In the genomic region with DNA sequence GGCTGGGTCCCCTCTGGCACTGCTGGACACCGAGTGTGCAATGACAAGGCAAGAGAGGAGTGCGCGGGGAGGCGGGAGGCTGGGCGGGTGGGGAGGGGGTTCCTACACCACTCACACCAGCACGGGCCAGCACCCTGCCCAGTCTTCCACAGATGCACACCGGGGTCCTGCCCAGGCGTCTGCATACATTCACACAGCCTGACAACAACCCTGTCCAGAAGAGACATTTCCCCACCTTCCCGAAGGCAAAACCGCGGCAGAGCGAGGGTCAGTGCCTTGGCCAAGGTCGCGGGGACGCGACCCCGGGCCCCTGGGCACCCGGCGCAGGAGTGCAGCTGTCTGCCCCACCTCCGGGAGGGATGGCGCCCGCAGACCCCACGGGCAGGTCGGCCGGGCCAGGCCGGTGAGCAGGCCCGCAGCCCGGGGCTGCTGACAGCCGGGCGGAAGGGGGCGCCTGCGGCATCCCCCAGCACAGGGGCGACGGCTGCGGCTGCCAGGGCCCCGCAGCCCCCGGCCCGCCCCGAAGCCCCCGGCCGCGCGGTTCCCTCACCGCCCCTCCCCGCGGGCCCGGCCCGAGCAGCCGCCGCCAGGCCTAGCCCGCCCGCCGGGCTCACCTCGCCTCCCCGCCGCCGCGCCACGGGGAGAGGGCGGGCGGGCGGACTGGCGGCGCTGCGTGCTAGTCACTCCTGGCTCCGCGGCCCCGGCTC, we compare ENCODE assay signal across 1 cellular context.
TF ChIP-seq lines count a peak whose summit lies in the region.

No MANE protein-coding gene starts in this region.

TF ChIP-seq in A549, 52 proteins besides CTCF, POLR2A, EP300 and RAD21 (continued from another document):
- TF ChIP-seq, protein P1, sequence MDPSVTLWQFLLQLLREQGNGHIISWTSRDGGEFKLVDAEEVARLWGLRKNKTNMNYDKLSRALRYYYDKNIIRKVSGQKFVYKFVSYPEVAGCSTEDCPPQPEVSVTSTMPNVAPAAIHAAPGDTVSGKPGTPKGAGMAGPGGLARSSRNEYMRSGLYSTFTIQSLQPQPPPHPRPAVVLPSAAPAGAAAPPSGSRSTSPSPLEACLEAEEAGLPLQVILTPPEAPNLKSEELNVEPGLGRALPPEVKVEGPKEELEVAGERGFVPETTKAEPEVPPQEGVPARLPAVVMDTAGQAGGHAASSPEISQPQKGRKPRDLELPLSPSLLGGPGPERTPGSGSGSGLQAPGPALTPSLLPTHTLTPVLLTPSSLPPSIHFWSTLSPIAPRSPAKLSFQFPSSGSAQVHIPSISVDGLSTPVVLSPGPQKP (IDR thresholded peaks at IDR 0.05; ENCODE audit: low read depth, low read length): no peak
- TF ChIP-seq ZSCAN20 (CRISPR knock-in tag; IDR thresholded peaks at IDR 0.05) (no peak), RCOR1 (IDR thresholded peaks at IDR 0.05; ENCODE audit: low read depth, low read length) (no peak), GATA3 (IDR thresholded peaks at IDR 0.05; ENCODE audit: borderline replicate concordance) (no peak)
